ENCODE assay signal across 8 cellular contexts in genomic region chr3:10008588-10009344, GRCh38.
DNase-seq lines count a peak whose midpoint lies in the region; ATAC-seq and TF ChIP-seq lines count a peak whose summit lies in the region.

No MANE protein-coding gene starts in this region.

- DNase-seq in NCI-H526 (lab: John Stamatoyannopoulos, UW) (peak; percentile 42 to 78), medulla oblongata (ENCODE audit: extremely low spot score) (peak; percentile 86), NCI-H1694 (lab: John Stamatoyannopoulos, UW) (no peak)
- peak; percentile 87 for DNase-seq in activated CD8-positive, alpha-beta memory T cell treated with anti-CD3 and anti-CD28 coated beads for 24 hours
- DNase-seq in effector CD8-positive, alpha-beta T cell (lab: John Stamatoyannopoulos, UW) = peak; percentile 73
- DNase-seq in stimulated activated CD4-positive, alpha-beta T cell treated with anti-CD3 and anti-CD28 coated beads, TNF-alpha, amount 100 ng/mL, for 4 hours (ENCODE audit: low read depth in 3 of 3) = peak; percentile 64 to 77 (median 65)

- no peak for TF ChIP-seq POLR2A in GM18505 (IDR thresholded peaks at IDR 0.05; ENCODE audit: borderline replicate concordance, extremely low read depth, insufficient read depth, insufficient read length)

- ATAC-seq in GM18505 (IDR thresholded peaks at IDR 0.05; ENCODE audit: unreplicated experiment) = peak; percentile 56
- ATAC-seq in HG02840 (IDR thresholded peaks at IDR 0.05; ENCODE audit: low FRiP score, unreplicated experiment) = peak; percentile 63
